In genomic region chr2:227508001-227508400, GRCh38 we compare ENCODE assay signal across 20 cellular contexts. TPM values are rescaled to one million over a fixed set of nuclear protein-coding genes. Genes with fewer than 3 reads are reported as not detected.
DNase-seq lines count a peak whose midpoint lies in the region; ATAC-seq, FAIRE-seq and TF ChIP-seq lines count a peak whose summit lies in the region.
"Had no signal": no experiment of that assay in that cellular context is flagged by ENCODE, and none has a peak within 500 bp of the region (broad histone marks: within the 10 kb centered on the region; RNA-seq: fewer than 3 reads in every experiment).

No MANE protein-coding gene starts in this region.

- no peak overlapping the region for H3K27ac ChIP-seq in HepG2 (ENCODE audit: extremely low read length, insufficient read depth, low read length)
- H3K27ac ChIP-seq in right lobe of liver, result no peak overlapping the region
- H3K27ac ChIP-seq in smooth muscle cell (ENCODE audit: low read depth), result peak overlapping the region; percentile 48
- H3K27ac ChIP-seq in dorsolateral prefrontal cortex, result peak overlapping the region in 14 of 59 donors; percentile 1 to 43 (median 20)

- no peak overlapping the region for H3K27ac Mint-ChIP-seq in glutamatergic neuron (ENCODE audit: unreplicated experiment)
- H3K27ac Mint-ChIP-seq: activated CD8-positive, alpha-beta memory T cell treated with anti-CD3 and anti-CD28 coated beads, Interleukin-2, amount 10 ng/mL, durations not matched to agents 7 days and 5 days had no signal

- H3K36me3 ChIP-seq in HepG2 (replicated peaks in 1 of 2; ENCODE audit: control insufficient read depth in 1 of 2, insufficient read depth in 2 of 2, low read length in 2 of 2) (no peaks in the 10 kb centered on the region; a peak in 1 of 5 replicates), right lobe of liver (no peaks in the 10 kb centered on the region), smooth muscle cell (ENCODE audit: low read depth) (no peaks in the 10 kb centered on the region)

- H3K27me3 ChIP-seq in HepG2 (ENCODE audit: control insufficient read depth in 1 of 2, insufficient read depth in 2 of 2, low read length in 2 of 2) (no peaks in the 10 kb centered on the region), right lobe of liver (no peaks in the 10 kb centered on the region), smooth muscle cell (ENCODE audit: low read depth) (no peaks in the 10 kb centered on the region), dorsolateral prefrontal cortex (no peaks in the 10 kb centered on the region)

- H3K4me2 ChIP-seq in HepG2 (ENCODE audit: low read depth, low read length), result no peak overlapping the region
- no peak overlapping the region for H3K4me2 ChIP-seq in smooth muscle cell

- no peak for TF ChIP-seq POLR2A in HepG2 (IDR thresholded peaks at IDR 0.05; ENCODE audit: insufficient read depth in 1 of 2, low read depth in 2 of 2, low read length in 2 of 2)
- TF ChIP-seq POLR2A in right lobe of liver (IDR thresholded peaks at IDR 0.05), result no peak

- CTCF ChIA-PET in HepG2 (lab: Yijun Ruan, JAX; ENCODE audit: low intra/inter-chr PET ratio, low total read pairs), result no interaction called here

- in situ Hi-C loops in HepG2 (cut with HindIII; ENCODE audit: extremely low pct_ligation_motif_present, low pct_unique_long_range_greater_than_20kb), result no loop called here

- H3K4me1 Mint-ChIP-seq in glutamatergic neuron (ENCODE audit: low read depth, unreplicated experiment), result peaks cover 45% of the 10 kb centered on the region

- H3K9me3 Mint-ChIP-seq in glutamatergic neuron (ENCODE audit: unreplicated experiment), result peaks cover 4% of the 10 kb centered on the region
- H3K9me3 Mint-ChIP-seq: CD8-positive, alpha-beta memory T cell had no signal

- H3K36me3 Mint-ChIP-seq in glutamatergic neuron (ENCODE audit: unreplicated experiment), result no peaks in the 10 kb centered on the region

- H3K4me3 ChIP-seq in HepG2 (replicated peaks in 1 of 3; ENCODE audit: insufficient read depth in 1 of 3, low read depth in 2 of 3, low read length in 3 of 3) (no peak overlapping the region), right lobe of liver (no peak overlapping the region), smooth muscle cell (no peak overlapping the region), dorsolateral prefrontal cortex (peak overlapping the region in 1 of 59 donors; percentile 3)
- H3K4me3 ChIP-seq: mucosa of descending colon had no signal

- no peaks in the 10 kb centered on the region for H3K9me3 ChIP-seq in HepG2 (ENCODE audit: low read length)
- H3K9me3 ChIP-seq in right lobe of liver, result no peaks in the 10 kb centered on the region
- no peaks in the 10 kb centered on the region for H3K9me3 ChIP-seq in smooth muscle cell (replicated peaks; ENCODE audit: low read depth)
- H3K9me3 ChIP-seq: mucosa of descending colon had no signal

- POLR2A ChIA-PET in HepG2 (lab: Yijun Ruan, JAX), result interaction anchor here (0.6 to 1.6 kb wide), 2 partner anchors 33 to 1348 kb away, joined by 3 to 4 read pairs; no protein-coding TSS in a partner anchor

- no peak for TF ChIP-seq CTCF in HepG2 (CRISPR knock-in tag; IDR thresholded peaks at IDR 0.05)
- no peak for TF ChIP-seq CTCF in right lobe of liver (IDR thresholded peaks at IDR 0.05)
- no peak for TF ChIP-seq CTCF in smooth muscle cell (IDR thresholded peaks at IDR 0.05; ENCODE audit: borderline replicate concordance, insufficient read depth, poor library complexity, severe bottlenecking)
- no peak for TF ChIP-seq CTCF in dorsolateral prefrontal cortex (IDR thresholded peaks at IDR 0.05 in 54 of 56, conservative IDR thresholded peaks at IDR 0.05 in 2 of 56; ENCODE audit: low read depth in 1 of 56, partially characterized antibody in 56 of 56)
- no peak for TF ChIP-seq CTCF in glutamatergic neuron (IDR thresholded peaks at IDR 0.05; ENCODE audit: partially characterized antibody, unreplicated experiment)

- BruUV-seq in HepG2 (replicated peaks; lab: Mats Ljungman, UMichigan), result no TSS peak

- H2AFZ ChIP-seq in HepG2 (ENCODE audit: low read length), result no peak overlapping the region
- no peak overlapping the region for H2AFZ ChIP-seq in smooth muscle cell (ENCODE audit: low read depth)

- H3K79me2 ChIP-seq in HepG2 (ENCODE audit: insufficient read depth, low read length) (peaks cover 98% of the 10 kb centered on the region), smooth muscle cell (ENCODE audit: low read depth) (peaks cover 100% of the 10 kb centered on the region)

- intact Hi-C loops in HepG2 (cut with micrococcal nuclease; ENCODE audit: unreplicated experiment), result no loop called here
- intact Hi-C loops in right lobe of liver (cut with DNase I), result no loop called here
- intact Hi-C loops in dorsolateral prefrontal cortex (cut with DNase I), result no loop called here

- 97% methylated on average over 2 of the region's 2 CpGs for WGBS in HepG2 (ENCODE audit: low lambda C conversion rate)
- WGBS in right lobe of liver (ENCODE audit: insufficient coverage, low coverage, low lambda C conversion rate, missing lambda C conversion rate), result 70% methylated on average over 2 of the region's 2 CpGs
- WGBS in smooth muscle cell (ENCODE audit: low lambda C conversion rate), result 86% methylated on average over 2 of the region's 2 CpGs

- no peak overlapping the region for H3K9ac ChIP-seq in HepG2 (ENCODE audit: insufficient read depth, low read depth, low read length)
- H3K9ac ChIP-seq in smooth muscle cell (ENCODE audit: low read depth), result no peak overlapping the region

- peaks cover 35% of the 10 kb centered on the region for H4K20me1 ChIP-seq in HepG2 (ENCODE audit: insufficient read depth, low read length)
- H4K20me1 ChIP-seq in smooth muscle cell (ENCODE audit: low read depth), result peaks cover 100% of the 10 kb centered on the region

- no peak for DNase-seq in HepG2 (ENCODE audit: low spot score)
- no peak for DNase-seq in right lobe of liver
- DNase-seq in fibroblast of gingiva (ENCODE audit: low read depth), result peak; percentile 6
- no peak for DNase-seq in smooth muscle cell (lab: John Stamatoyannopoulos, UW; ENCODE audit: unreplicated experiment)
- DNase-seq in EL, result no peak
- DNase-seq in dorsolateral prefrontal cortex, result no peak
- DNase-seq in glutamatergic neuron, result no peak
- DNase-seq: activated CD4-positive, alpha-beta T cell treated with anti-CD3 and anti-CD28 coated beads for 4 hours; activated CD8-positive, alpha-beta memory T cell treated with anti-CD3 and anti-CD28 coated beads, Interleukin-2, amount 10 ng/mL, durations not matched to agents 7 days and 5 days; anterior cingulate cortex; CD8-positive, alpha-beta memory T cell; cerebellar nuclear complex; DMS79 treated with DMSO at 0.1 percent for 48 hours; kidney glomerular epithelial cell; mucosa of descending colon; occipital lobe; RPMI8226 had no signal

- no peak for TF ChIP-seq RAD21 in HepG2 (CRISPR knock-in tag; IDR thresholded peaks at IDR 0.05)

- H3K4me1 ChIP-seq in HepG2 (ENCODE audit: insufficient read depth, low read length) (peaks cover 41% of the 10 kb centered on the region), right lobe of liver (peaks cover 0 to 43% (median 14%) of the 10 kb centered on the region in 4 donors), smooth muscle cell (ENCODE audit: low read depth) (peaks cover 52% of the 10 kb centered on the region)

- H3K4me3 Mint-ChIP-seq in glutamatergic neuron (ENCODE audit: unreplicated experiment), result no peak overlapping the region
- H3K4me3 Mint-ChIP-seq: activated CD8-positive, alpha-beta memory T cell treated with anti-CD3 and anti-CD28 coated beads, Interleukin-2, amount 10 ng/mL, durations not matched to agents 7 days and 5 days had no signal

- TF ChIP-seq EP300 in HepG2 (IDR thresholded peaks at IDR 0.05; ENCODE audit: low read depth in 2 of 2, low read length in 2 of 2), result no peak
- no peak for TF ChIP-seq EP300 in HepG2 (CRISPR knock-in tag; IDR thresholded peaks at IDR 0.05; ENCODE audit: borderline replicate concordance)

- ATAC-seq in HepG2, result no peak
- no peak for ATAC-seq in right lobe of liver
- peak; percentile 36 for ATAC-seq in HG03521 (IDR thresholded peaks at IDR 0.05; ENCODE audit: unreplicated experiment)
- ATAC-seq: activated CD8-positive, alpha-beta memory T cell treated with anti-CD3 and anti-CD28 coated beads, Interleukin-2, amount 10 ng/mL, durations not matched to agents 7 days and 5 days; mucosa of descending colon; sciatic nerve had no signal

- FAIRE-seq in HepG2 (lab: Jason Lieb, UNC), result no peak
- FAIRE-seq: HTR-8/SVneo had no signal

- H3K27me3 Mint-ChIP-seq in glutamatergic neuron (ENCODE audit: unreplicated experiment), result peaks cover 2% of the 10 kb centered on the region
- H3K27me3 Mint-ChIP-seq: activated CD8-positive, alpha-beta memory T cell treated with anti-CD3 and anti-CD28 coated beads, Interleukin-2, amount 10 ng/mL, durations not matched to agents 7 days and 5 days; CD8-positive, alpha-beta memory T cell had no signal

- H3F3A ChIP-seq in smooth muscle cell (ENCODE audit: low read depth), result peaks cover 7% of the 10 kb centered on the region

TF ChIP-seq in HepG2, 621 proteins besides CTCF, POLR2A, EP300 and RAD21 (continues in another document):
- no peak for TF ChIP-seq ZNF713 (CRISPR knock-in tag; IDR thresholded peaks at IDR 0.05)

RNA-seq across cellular contexts. Expression of gene AGFG1, which starts 36.0 kb away (rescaled TPM):
- total RNA-seq in HepG2 (2016; rRNA removed; fragmentation: Illumina TruSeq; extraction: Trizol) (145 and 187 TPM in 2 replicates), right lobe of liver (10 to 100 TPM; 25.2 to 70.0 (median 39.5) TPM), smooth muscle cell (127 and 143 TPM in 2 replicates), dorsolateral prefrontal cortex (100 to 1,000 TPM in 83 of 120 experiments, 10 to 100 TPM in 37; 79.9 to 144 (median 106) TPM), glutamatergic neuron (ENCODE audit: unreplicated experiment) (108 TPM)
- 43.0 and 45.7 TPM in 2 replicates for total RNA-seq in HepG2 (2016; cell fraction: cytosol; rRNA removed; fragmentation: Illumina TruSeq; extraction: Trizol; ENCODE audit: low read depth)
- 137 and 182 TPM in 2 replicates for total RNA-seq in HepG2 (2016; cell fraction: insoluble cytoplasmic fraction; rRNA removed; fragmentation: Illumina TruSeq; extraction: Trizol)
- 97.9 and 106 TPM in 2 replicates for total RNA-seq in HepG2 (2016; cell fraction: membrane; rRNA removed; fragmentation: Illumina TruSeq; extraction: Trizol)
- 81.6 and 96.2 TPM in 2 replicates for total RNA-seq in HepG2 (2016; cell fraction: nucleus; rRNA removed; fragmentation: Illumina TruSeq; extraction: Trizol)
- polyA plus RNA-seq in HepG2 (2011; rRNA removed) (133 and 168 TPM in 2 replicates), smooth muscle cell (60.5 and 61.1 TPM in 2 replicates)
- polyA plus RNA-seq in HepG2 (2011; cell fraction: cytosol; rRNA removed), result 117 and 131 TPM in 2 replicates
- 69.2 and 88.9 TPM in 2 replicates for polyA plus RNA-seq in HepG2 (2011; cell fraction: nucleus; rRNA removed)
- 64.4 and 70.1 TPM in 2 replicates for polyA plus RNA-seq in HepG2 (2012)
- polyA plus RNA-seq in HepG2 (2016; cell fraction: cytosol; fragmentation: Illumina TruSeq; extraction: Trizol; ENCODE audit: low read depth), result 18.9 and 21.0 TPM in 2 replicates
- polyA plus RNA-seq in HepG2 (2016; cell fraction: insoluble cytoplasmic fraction; fragmentation: Illumina TruSeq; extraction: Trizol; ENCODE audit: low read depth), result 159 and 174 TPM in 2 replicates
- polyA plus RNA-seq in HepG2 (2016; cell fraction: membrane; fragmentation: Illumina TruSeq; extraction: Trizol; ENCODE audit: low read depth), result 58.1 and 62.3 TPM in 2 replicates
- 104 and 107 TPM in 2 replicates for polyA plus RNA-seq in HepG2 (2016; cell fraction: nucleus; fragmentation: Illumina TruSeq; extraction: Trizol; ENCODE audit: insufficient read depth, low read depth)
- 354 and 508 TPM in 2 replicates for polyA minus RNA-seq in HepG2 (2011; rRNA and poly(A)+ RNA removed; ENCODE audit: low replicate concordance)
- 133 and 147 TPM in 2 replicates for polyA minus RNA-seq in HepG2 (2011; cell fraction: cytosol; rRNA and poly(A)+ RNA removed)
- 117 TPM in 2 replicates for polyA minus RNA-seq in HepG2 (2011; cell fraction: nucleus; rRNA and poly(A)+ RNA removed)
